In the genomic region with DNA sequence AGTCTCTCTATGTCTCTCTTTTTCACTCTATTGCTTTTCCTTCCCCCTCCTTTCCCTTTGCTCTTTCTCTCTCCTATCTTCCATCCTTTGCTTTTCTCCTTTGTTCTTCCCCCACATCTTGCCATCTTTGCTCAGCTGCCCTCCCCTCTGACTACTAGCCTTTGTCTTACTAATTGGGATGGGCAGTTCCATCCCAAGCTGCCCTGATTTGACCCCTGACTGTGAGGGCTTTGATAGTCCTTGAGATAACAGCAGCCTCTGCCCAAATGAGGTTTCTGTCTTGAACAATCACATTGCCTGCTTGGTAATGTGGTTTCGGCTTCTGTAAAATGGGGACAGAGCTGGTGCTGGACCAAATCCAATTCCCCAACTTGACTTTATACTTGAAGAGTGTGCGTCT, we compare ENCODE assay signal across 23 cellular contexts.
DNase-seq lines count a peak whose midpoint lies in the region; TF ChIP-seq lines count a peak whose summit lies in the region.
"Had no signal": no experiment of that assay in that cellular context is flagged by ENCODE, and none has a peak within 500 bp of the region (broad histone marks: within the 10 kb centered on the region; RNA-seq: fewer than 3 reads in every experiment).

No MANE protein-coding gene starts in this region.

- H2BK15ac ChIP-seq in H9 (ENCODE audit: low read depth, low read length): no peak overlapping the region

- H3K4me3 Mint-ChIP-seq in H9: no peak overlapping the region; a peak in 1 of 5 replicates
- H3K4me3 Mint-ChIP-seq: CD4-positive, alpha-beta T cell had no signal

- peaks cover 14 to 41% (median 15%) of the 10 kb centered on the region in 3 experiments for H3K36me3 Mint-ChIP-seq in H9 (ENCODE audit: insufficient read depth in 1 of 3, low read depth in 3 of 3)

- H3K79me1 ChIP-seq in H9 (ENCODE audit: insufficient read depth, low read depth, low read length, poor library complexity, severe bottlenecking): no peaks in the 10 kb centered on the region

- peaks cover 12% of the 10 kb centered on the region for H3K4me1 ChIP-seq in H9 (ENCODE audit: insufficient read depth, low read length)
- H3K4me1 ChIP-seq in iPS-20b (ENCODE audit: insufficient read depth, low read length): peaks cover 41% of the 10 kb centered on the region
- peaks cover 13% of the 10 kb centered on the region for H3K4me1 ChIP-seq in parathyroid adenoma
- H3K4me1 ChIP-seq in smooth muscle cell (ENCODE audit: low read depth): no peaks in the 10 kb centered on the region
- H3K4me1 ChIP-seq: A549 had no signal

- H3F3A ChIP-seq in smooth muscle cell (ENCODE audit: low read depth): no peaks in the 10 kb centered on the region

- H4K8ac ChIP-seq in H9 (replicated peaks; ENCODE audit: insufficient read length, low read depth, low read length): no peak overlapping the region

- H2BK20ac ChIP-seq in H9 (ENCODE audit: low read depth, low read length, poor library complexity, severe bottlenecking): no peak overlapping the region

- no peak overlapping the region for H2BK120ac ChIP-seq in H9 (ENCODE audit: low read depth, low read length, poor library complexity, severe bottlenecking)

- no CpG with 5 or more reads among the region's 2 CpGs for WGBS in H9 (ENCODE audit: extremely low coverage, insufficient read length, low lambda C conversion rate)
- WGBS in smooth muscle cell (ENCODE audit: low lambda C conversion rate): 93% methylated on average over 2 of the region's 2 CpGs

- no peak overlapping the region for H2BK12ac ChIP-seq in H9 (ENCODE audit: insufficient read length, low read depth, low read length)

- no peaks in the 10 kb centered on the region for H3K27me3 Mint-ChIP-seq in H9 (ENCODE audit: low read depth)

- H3K9me3 ChIP-seq in H9 (ENCODE audit: control insufficient read depth, low read depth, low read length) (no peaks in the 10 kb centered on the region), iPS-20b (ENCODE audit: insufficient read depth, low read depth, low read length) (peaks cover 16% of the 10 kb centered on the region), parathyroid adenoma (ENCODE audit: control insufficient read depth, low read length) (no peaks in the 10 kb centered on the region), smooth muscle cell (replicated peaks; ENCODE audit: low read depth) (peaks cover 5% of the 10 kb centered on the region)
- H3K9me3 ChIP-seq: A549 had no signal

- no peak overlapping the region for H2AK5ac ChIP-seq in H9 (ENCODE audit: insufficient read length, low read length)

- no peaks in the 10 kb centered on the region for H3K23me2 ChIP-seq in H9 (ENCODE audit: insufficient read length, low read depth, low read length, poor library complexity, severe bottlenecking)

- H3K14ac ChIP-seq in H9 (ENCODE audit: insufficient read depth, low read length): no peak overlapping the region

- H3K56ac ChIP-seq in H9 (ENCODE audit: insufficient read length, low read depth, low read length): no peak overlapping the region

- H3K27me3 ChIP-seq in H9 (ENCODE audit: insufficient read depth, low read length) (no peaks in the 10 kb centered on the region), iPS-20b (ENCODE audit: insufficient read depth, low read length) (no peaks in the 10 kb centered on the region), parathyroid adenoma (ENCODE audit: control insufficient read depth, insufficient read depth, low read length) (no peaks in the 10 kb centered on the region), smooth muscle cell (ENCODE audit: low read depth) (no peaks in the 10 kb centered on the region)
- H3K27me3 ChIP-seq: BLaER1 treated with 17β-estradiol and CSF1 and Interleukin-3, amounts not matched to agents 10 nM and 100 nM had no signal

- DNase-seq in H9 (peak; percentile 50), RPMI7951 (ENCODE audit: low read depth) (peak; percentile 37), NCI-H2227 (lab: John Stamatoyannopoulos, UW; ENCODE audit: unreplicated experiment) (no peak), smooth muscle cell (lab: John Stamatoyannopoulos, UW; ENCODE audit: unreplicated experiment) (no peak)
- no peak for DNase-seq in effector CD8-positive, alpha-beta T cell (lab: John Stamatoyannopoulos, UW)
- DNase-seq: AML-193; CD4-positive, alpha-beta T cell; GF-D8; GM23248; HCEC 1CT; Kasumi-1; NCI-H1105 treated with DMSO at 0.1 percent for 48 hours; NCI-H146; NCI-H1930; NCI-H2107; NCI-H446 treated with DMSO at 0.1 percent for 48 hours; NK-92 treated with Interleukin-12 subunit alpha and Interleukin-12 subunit beta, amount 100 ng/mL, for 24 hours; PC-3; SHP77 had no signal

- H3T11ph ChIP-seq in H9 (ENCODE audit: low read length): no peak overlapping the region

- no peak overlapping the region for H3K23ac ChIP-seq in H9 (ENCODE audit: insufficient read length, low read depth, low read length)

- no peak overlapping the region for H2BK5ac ChIP-seq in H9 (ENCODE audit: insufficient read length, low read length)

- H3K4ac ChIP-seq in H9 (ENCODE audit: low read depth, low read length): no peak overlapping the region

- peak overlapping the region in 2 of 3 experiments; percentile 13 to 71; a peak in 4 of 7 replicates for H3K27ac Mint-ChIP-seq in H9
- H3K27ac Mint-ChIP-seq: CD4-positive, alpha-beta T cell had no signal

- H3K18ac ChIP-seq in H9 (ENCODE audit: insufficient read length, low read depth, low read length): no peak overlapping the region

- H3K36me3 ChIP-seq in iPS-20b (ENCODE audit: insufficient read depth, low read depth, low read length) (no peaks in the 10 kb centered on the region), parathyroid adenoma (ENCODE audit: control insufficient read depth, insufficient read depth, low read length) (no peaks in the 10 kb centered on the region), smooth muscle cell (ENCODE audit: low read depth) (no peaks in the 10 kb centered on the region)
- H3K36me3 ChIP-seq: BLaER1 treated with 17β-estradiol and CSF1 and Interleukin-3, amounts not matched to agents 10 nM and 100 nM had no signal

- no peak overlapping the region for H2AFZ ChIP-seq in H9 (ENCODE audit: low read length)
- H2AFZ ChIP-seq in parathyroid adenoma: peak overlapping the region; percentile 41
- no peak overlapping the region for H2AFZ ChIP-seq in smooth muscle cell (ENCODE audit: low read depth)
- H2AFZ ChIP-seq: GM23248 had no signal

- H3K9ac ChIP-seq in H9 (ENCODE audit: extremely low read depth, insufficient read length, low read length): no peak overlapping the region
- no peak overlapping the region for H3K9ac ChIP-seq in iPS-20b (ENCODE audit: low read depth, low read length)
- H3K9ac ChIP-seq in parathyroid adenoma: no peak overlapping the region
- H3K9ac ChIP-seq in smooth muscle cell (ENCODE audit: low read depth): no peak overlapping the region
- H3K9ac ChIP-seq: BLaER1 treated with 17β-estradiol and CSF1 and Interleukin-3, amounts not matched to agents 10 nM and 100 nM; GM23248 had no signal

- TF ChIP-seq CTCF in H9 (conservative IDR thresholded peaks at IDR 0.05): no peak
- no peak for TF ChIP-seq CTCF in parathyroid adenoma (IDR thresholded peaks at IDR 0.05)
- no peak for TF ChIP-seq CTCF in smooth muscle cell (IDR thresholded peaks at IDR 0.05; ENCODE audit: borderline replicate concordance, insufficient read depth, poor library complexity, severe bottlenecking)

- H3K4me2 ChIP-seq in H9 (ENCODE audit: insufficient read depth, insufficient read length, low read length) (no peak overlapping the region), parathyroid adenoma (ENCODE audit: low read length) (no peak overlapping the region), smooth muscle cell (no peak overlapping the region)
- H3K4me2 ChIP-seq: A549 had no signal

- peaks cover 55 to 65% of the 10 kb centered on the region in 2 experiments for H3K4me1 Mint-ChIP-seq in H9

- no peak overlapping the region for H4K91ac ChIP-seq in H9 (ENCODE audit: insufficient read length, low read depth, low read length)

- H3K4me3 ChIP-seq in iPS-20b (ENCODE audit: low read length): peak overlapping the region; percentile 12; the same call in 1 of the 2 replicates
- H3K4me3 ChIP-seq in parathyroid adenoma (ENCODE audit: low read depth, low read length): no peak overlapping the region
- H3K4me3 ChIP-seq in smooth muscle cell: no peak overlapping the region
- H3K4me3 ChIP-seq: A549; BLaER1 treated with 17β-estradiol and CSF1 and Interleukin-3, amounts not matched to agents 10 nM and 100 nM; GM23248 had no signal

- H3K27ac ChIP-seq in H9 (ENCODE audit: insufficient read length, low read depth, low read length): no peak overlapping the region
- peak overlapping the region; percentile 8 for H3K27ac ChIP-seq in iPS-20b (ENCODE audit: low read length)
- no peak overlapping the region for H3K27ac ChIP-seq in parathyroid adenoma
- H3K27ac ChIP-seq in smooth muscle cell (ENCODE audit: low read depth): no peak overlapping the region
- H3K27ac ChIP-seq: A549; BLaER1 treated with 17β-estradiol and CSF1 and Interleukin-3, amounts not matched to agents 10 nM and 100 nM; GM23248 had no signal

- H4K20me1 ChIP-seq in H9 (ENCODE audit: control insufficient read depth, insufficient read depth, insufficient read length) (no peaks in the 10 kb centered on the region), smooth muscle cell (ENCODE audit: low read depth) (no peaks in the 10 kb centered on the region)
- H4K20me1 ChIP-seq: BLaER1 treated with 17β-estradiol and CSF1 and Interleukin-3, amounts not matched to agents 10 nM and 100 nM had no signal

- no peaks in the 10 kb centered on the region for H3K79me2 ChIP-seq in H9 (ENCODE audit: insufficient read depth, low read length)
- no peaks in the 10 kb centered on the region for H3K79me2 ChIP-seq in parathyroid adenoma
- H3K79me2 ChIP-seq in smooth muscle cell (ENCODE audit: low read depth): no peaks in the 10 kb centered on the region

- H4K5ac ChIP-seq in H9 (ENCODE audit: insufficient read length, low read depth, low read length): no peak overlapping the region

- H3K9me3 Mint-ChIP-seq in H9: peaks cover 24 to 28% of the 10 kb centered on the region in 2 experiments

Comparison
In these comparisons a context has a peak if more than half of its experiments do, and no peak if none do; other contexts are left out.
1. DNase-seq: peak in H9 (single experiment) and RPMI7951 (single experiment); none in NCI-H2227 (single experiment), effector CD8-positive, alpha-beta T cell (single experiment) and smooth muscle cell (single experiment).